ENCODE assay signal across 9 cellular contexts in the genomic region with DNA sequence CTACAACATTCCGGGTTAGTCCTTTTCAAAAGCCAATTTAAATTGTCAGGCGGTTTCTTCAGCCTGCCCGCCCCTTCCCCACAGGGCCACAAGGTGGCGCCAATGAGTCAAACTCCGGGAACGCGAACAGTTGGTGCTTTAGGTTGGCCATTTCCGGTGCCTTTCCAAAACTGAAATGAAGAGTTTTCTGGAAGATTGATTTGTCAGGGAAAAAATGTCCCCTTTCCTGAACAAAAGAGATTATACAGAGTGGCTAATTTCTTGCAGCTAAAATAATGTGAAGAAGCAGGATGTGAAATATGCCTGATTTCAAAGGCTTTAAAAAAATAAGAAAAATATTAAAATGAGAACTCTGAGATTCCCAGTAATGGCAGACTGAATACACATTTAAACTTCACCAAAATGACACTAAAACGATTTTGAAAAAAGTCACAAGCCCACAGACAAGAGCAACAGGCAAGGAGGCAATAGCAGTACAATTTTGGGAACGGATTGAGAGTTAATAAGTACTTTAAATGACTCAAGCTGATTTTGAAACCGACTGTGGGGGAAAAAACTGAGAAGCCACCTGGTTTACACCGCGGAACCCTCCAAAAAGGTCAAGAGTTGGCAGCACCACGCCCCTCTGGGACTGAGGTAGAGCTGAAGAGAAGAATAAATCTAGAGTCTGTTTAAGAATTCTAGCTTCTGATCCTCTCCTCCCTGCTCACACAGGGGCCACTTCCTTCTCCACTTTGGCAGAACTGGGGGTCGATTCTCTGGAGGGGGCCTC. TPM values are rescaled to one million over a fixed set of nuclear protein-coding genes. Genes with fewer than 3 reads are reported as not detected.
DNase-seq lines count a peak whose midpoint lies in the region; ATAC-seq and TF ChIP-seq lines count a peak whose summit lies in the region.
"Had no signal": no experiment of that assay in that cellular context is flagged by ENCODE, and none has a peak within 500 bp of the region (broad histone marks: within the 10 kb centered on the region; RNA-seq: fewer than 3 reads in every experiment).

No MANE protein-coding gene starts in this region.

- peak; percentile 91 for ATAC-seq in GM19452 (IDR thresholded peaks at IDR 0.05; ENCODE audit: unreplicated experiment)

- H2BK5ac ChIP-seq in neuronal stem cell (ENCODE audit: low read length), result no peak overlapping the region

- H3K27me3 ChIP-seq in neuronal stem cell (ENCODE audit: control insufficient read depth in 3 of 3, insufficient read depth in 3 of 3, low read depth in 1 of 3, low read length in 3 of 3) (no peaks in the 10 kb centered on the region), stomach (no peaks in the 10 kb centered on the region)

- H2BK120ac ChIP-seq in neuronal stem cell (ENCODE audit: low read depth, low read length), result no peak overlapping the region

- no peak overlapping the region for H3K23ac ChIP-seq in neuronal stem cell (ENCODE audit: low read depth, low read length, poor library complexity)

- no peak overlapping the region for H2AK5ac ChIP-seq in neuronal stem cell (ENCODE audit: low read depth, low read length)

- WGBS in neuronal stem cell (ENCODE audit: extremely low coverage in 2 of 2, insufficient read length in 2 of 2, insufficient replicate concordance in 1 of 2), 2 donors, result no CpG with 5 or more reads among the region's 15 CpGs
- 31 to 34% (median 33%) methylated on average over 15 of the region's 15 CpGs for WGBS in stomach, 5 donors

- H3K27ac ChIP-seq in neuronal stem cell (replicated peaks; ENCODE audit: low read length) (no peak overlapping the region), stomach (no peak overlapping the region)

- no peak overlapping the region for H3K4ac ChIP-seq in neuronal stem cell (ENCODE audit: low read length)

- H3K79me1 ChIP-seq in neuronal stem cell (ENCODE audit: low read depth, low read length), result no peaks in the 10 kb centered on the region

- intact Hi-C loops in stomach (cut with DNase I; ENCODE audit: low total_unique reads), result no loop called here

- peaks cover 0 to 8% of the 10 kb centered on the region in 2 donors for H3K36me3 ChIP-seq in neuronal stem cell (replicated peaks in 1 of 2; ENCODE audit: control insufficient read depth in 2 of 2, insufficient read depth in 2 of 2, low read length in 2 of 2)
- H3K36me3 ChIP-seq in stomach, result peaks cover 0 to 8% (median 4%) of the 10 kb centered on the region in 4 donors

- no peak overlapping the region for H2BK12ac ChIP-seq in neuronal stem cell (ENCODE audit: low read length)

- H3K9me3 ChIP-seq in neuronal stem cell (replicated peaks in 1 of 2; ENCODE audit: control insufficient read depth in 2 of 2, insufficient read depth in 1 of 2, low read depth in 1 of 2, low read length in 2 of 2) (peaks cover 0 to 9% of the 10 kb centered on the region in 2 donors), stomach (no peaks in the 10 kb centered on the region)

- no peak overlapping the region for H3K9ac ChIP-seq in neuronal stem cell (ENCODE audit: low read depth, low read length, poor library complexity)

- TF ChIP-seq CTCF in stomach (IDR thresholded peaks at IDR 0.05), result peak in 5 of 7 experiments; percentile 81 to 99 (median 96)

- TF ChIP-seq POLR2A in stomach (IDR thresholded peaks at IDR 0.05), result no peak

- no peak overlapping the region for H3K4me2 ChIP-seq in neuronal stem cell (ENCODE audit: insufficient read depth, low read length, poor library complexity, severe bottlenecking)

- no peak overlapping the region for H3K4me3 ChIP-seq in neuronal stem cell (ENCODE audit: low read length in 2 of 2)
- H3K4me3 ChIP-seq in stomach, result no peak overlapping the region

- no peak overlapping the region for H4K91ac ChIP-seq in neuronal stem cell (ENCODE audit: low read depth, low read length, poor library complexity)

- H3K18ac ChIP-seq in neuronal stem cell (ENCODE audit: low read length), result no peak overlapping the region

- no peak overlapping the region for H3K14ac ChIP-seq in neuronal stem cell (ENCODE audit: low read length)

- H4K8ac ChIP-seq in neuronal stem cell (ENCODE audit: low read depth, low read length), result no peak overlapping the region

- DNase-seq in CD1c-positive myeloid dendritic cell (ENCODE audit: extremely low spot score) (peak; percentile 88), HK-2 (ENCODE audit: unreplicated experiment) (peak; percentile 86), OCI-M1 (lab: John Stamatoyannopoulos, UW) (peak; percentile 87), activated T-cell treated with anti-CD3 and anti-CD28 coated beads for 48 hours (ENCODE audit: low read depth) (peak; percentile 71), fibroblast of gingiva (ENCODE audit: low read depth) (peak; percentile 53), neuronal stem cell (ENCODE audit: low spot score) (peak; percentile 68), stomach (peak; percentile 84)

- TF ChIP-seq EP300 in stomach (IDR thresholded peaks at IDR 0.05), result no peak

- H2BK15ac ChIP-seq in neuronal stem cell (ENCODE audit: low read length), result no peak overlapping the region

- H2AFZ ChIP-seq in neuronal stem cell (ENCODE audit: low read length), result no peak overlapping the region

- H3K4me1 ChIP-seq in neuronal stem cell (ENCODE audit: control insufficient read depth in 2 of 2, insufficient read depth in 1 of 2, low read depth in 1 of 2, low read length in 2 of 2), result peaks cover 8 to 9% of the 10 kb centered on the region in 2 donors
- peaks cover 4 to 20% (median 8%) of the 10 kb centered on the region in 4 donors for H3K4me1 ChIP-seq in stomach

RNA-seq across cellular contexts. Expression of gene SLC46A2, which starts 45.7 kb away (rescaled TPM):
- not detected for polyA plus RNA-seq in neuronal stem cell (2013, experiment 1 of 2)
- polyA plus RNA-seq in neuronal stem cell (2013, experiment 2 of 2), result not detected
- not detected for total RNA-seq in stomach
- under 1 TPM in 1 of 3 donors, not detected in 2; 0.20 TPM for polyA plus RNA-seq in stomach
- total RNA-seq: T-helper 1 cell treated with Interleukin-12 subunit alpha and Interleukin-12 subunit beta and Interleukin-4 antibody, amounts not matched to agents 30 ng/mL and 1 ng/mL, for 36 hours had no signal
